ENCODE assay signal across 21 cellular contexts in the genomic region with DNA sequence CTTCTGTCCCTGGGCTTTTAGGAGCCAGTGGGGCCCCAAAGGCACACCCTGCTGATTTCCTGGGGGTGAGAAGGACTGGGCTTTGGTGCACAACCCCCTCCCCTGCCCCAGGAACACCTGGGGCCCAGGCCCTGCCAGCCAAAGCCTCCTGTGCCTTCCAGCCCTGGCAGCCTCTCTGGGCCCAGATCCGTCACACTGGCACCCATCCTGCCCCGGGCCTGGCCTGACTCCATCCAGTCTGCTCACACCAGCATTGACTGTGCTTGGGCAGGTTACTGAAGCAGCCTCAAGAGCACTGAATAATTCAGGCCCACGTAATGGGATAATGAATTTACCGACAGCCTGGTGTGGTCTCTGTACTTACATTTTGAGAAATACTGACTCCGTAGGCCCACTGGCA.
"Had no signal": no experiment of that assay in that cellular context is flagged by ENCODE, and none has a peak within 500 bp of the region (broad histone marks: within the 10 kb centered on the region; RNA-seq: fewer than 3 reads in every experiment).

No MANE protein-coding gene starts in this region.

- H3K9me3 ChIP-seq: pancreas, testis had no signal

- H3K27me3 ChIP-seq: esophagus muscularis mucosa, hepatocyte, pancreas, sigmoid colon, testis, upper lobe of left lung had no signal

- DNase-seq: activated CD4-positive, alpha-beta T cell treated with anti-CD3 and anti-CD28 coated beads, Interleukin-2, amount 10 ng/mL, durations not matched to agents 24 days and 14 days; activated CD4-positive, CD25-positive, alpha-beta regulatory T cell; activated CD8-positive, alpha-beta T cell treated with anti-CD3 and anti-CD28 coated beads for 36 hours; activated naive CD4-positive, alpha-beta T cell; activated naive CD8-positive, alpha-beta T cell treated with anti-CD3 and anti-CD28 coated beads for 36 hours; activated T-cell treated with anti-CD3 and anti-CD28 coated beads, Interleukin-2, amount 50 U/mL, for 1 hour; amniotic stem cell; effector CD4-positive, alpha-beta T cell; lower lobe of right lung; naive thymus-derived CD8-positive, alpha-beta T cell; sigmoid colon; stimulated activated CD4-positive, alpha-beta T cell treated with anti-CD3 and anti-CD28 coated beads, Interleukin-4, amount 100 ng/mL, for 24 hours; T-helper 1 cell; T-helper 9 cell; testis had no signal

- ATAC-seq: activated CD8-positive, alpha-beta T cell treated with anti-CD3 and anti-CD28 coated beads for 36 hours; activated T-helper 17 cell treated with anti-CD3 and anti-CD28 coated beads, Interleukin-2, amount 50 U/mL, for 72 hours; lower lobe of right lung; naive thymus-derived CD8-positive, alpha-beta T cell; stimulated activated effector memory CD8-positive, alpha-beta T cell treated with anti-CD3 and anti-CD28 coated beads, Interleukin-12 subunit alpha, Interleukin-12 subunit beta, amount 100 ng/mL, for 72 hours had no signal

- H3K27ac ChIP-seq: esophagus muscularis mucosa, hepatocyte, lower lobe of right lung, pancreas, sigmoid colon, testis, upper lobe of left lung had no signal

- H3K27me3 Mint-ChIP-seq: activated CD4-positive, alpha-beta T cell treated with anti-CD3 and anti-CD28 coated beads, Interleukin-2, amount 10 ng/mL, durations not matched to agents 24 days and 14 days; activated CD8-positive, alpha-beta T cell treated with anti-CD3 and anti-CD28 coated beads for 36 hours; activated naive CD8-positive, alpha-beta T cell treated with anti-CD3 and anti-CD28 coated beads for 36 hours; activated T-helper 17 cell treated with anti-CD3 and anti-CD28 coated beads, Interleukin-2, amount 50 U/mL, for 72 hours had no signal

- H3K4me1 Mint-ChIP-seq: activated CD4-positive, alpha-beta T cell treated with anti-CD3 and anti-CD28 coated beads, Interleukin-2, amount 10 ng/mL, durations not matched to agents 24 days and 14 days; activated naive CD8-positive, alpha-beta T cell treated with anti-CD3 and anti-CD28 coated beads for 36 hours; activated T-helper 17 cell treated with anti-CD3 and anti-CD28 coated beads, Interleukin-2, amount 50 U/mL, for 72 hours; stimulated activated effector memory CD8-positive, alpha-beta T cell treated with anti-CD3 and anti-CD28 coated beads, Interleukin-12 subunit alpha, Interleukin-12 subunit beta, amount 100 ng/mL, for 72 hours had no signal

- H3K36me3 ChIP-seq: esophagus muscularis mucosa, lower lobe of right lung, pancreas, sigmoid colon, upper lobe of left lung had no signal

- H3K9me3 Mint-ChIP-seq: activated CD8-positive, alpha-beta T cell treated with anti-CD3 and anti-CD28 coated beads for 36 hours had no signal

- H3K4me3 Mint-ChIP-seq: activated CD4-positive, alpha-beta T cell treated with anti-CD3 and anti-CD28 coated beads, Interleukin-2, amount 10 ng/mL, durations not matched to agents 24 days and 14 days; activated CD8-positive, alpha-beta T cell treated with anti-CD3 and anti-CD28 coated beads for 36 hours; activated naive CD8-positive, alpha-beta T cell treated with anti-CD3 and anti-CD28 coated beads for 36 hours; activated T-helper 17 cell treated with anti-CD3 and anti-CD28 coated beads, Interleukin-2, amount 50 U/mL, for 72 hours; naive thymus-derived CD8-positive, alpha-beta T cell; stimulated activated effector memory CD8-positive, alpha-beta T cell treated with anti-CD3 and anti-CD28 coated beads, Interleukin-12 subunit alpha, Interleukin-12 subunit beta, amount 100 ng/mL, for 72 hours had no signal

- H3K27ac Mint-ChIP-seq: activated CD4-positive, alpha-beta T cell treated with anti-CD3 and anti-CD28 coated beads, Interleukin-2, amount 10 ng/mL, durations not matched to agents 24 days and 14 days; activated CD8-positive, alpha-beta T cell treated with anti-CD3 and anti-CD28 coated beads for 36 hours; activated naive CD8-positive, alpha-beta T cell treated with anti-CD3 and anti-CD28 coated beads for 36 hours; activated T-helper 17 cell treated with anti-CD3 and anti-CD28 coated beads, Interleukin-2, amount 50 U/mL, for 72 hours; naive thymus-derived CD8-positive, alpha-beta T cell; stimulated activated effector memory CD8-positive, alpha-beta T cell treated with anti-CD3 and anti-CD28 coated beads, Interleukin-12 subunit alpha, Interleukin-12 subunit beta, amount 100 ng/mL, for 72 hours had no signal

- H3K4me3 ChIP-seq: esophagus muscularis mucosa, hepatocyte, lower lobe of right lung, pancreas, sigmoid colon, testis, upper lobe of left lung had no signal

- H3K36me3 Mint-ChIP-seq: stimulated activated effector memory CD8-positive, alpha-beta T cell treated with anti-CD3 and anti-CD28 coated beads, Interleukin-12 subunit alpha, Interleukin-12 subunit beta, amount 100 ng/mL, for 72 hours had no signal

- H3K4me1 ChIP-seq: esophagus muscularis mucosa, sigmoid colon, testis had no signal
